13 cellular contexts compared by ENCODE assay signal in genomic region chr11:81007046-81007445, GRCh38.
A peak's percentile ranks its signal among the peaks of the same experiment; 100 is the strongest.
DNase-seq lines count a peak whose midpoint lies in the region; ATAC-seq, FAIRE-seq and TF ChIP-seq lines count a peak whose summit lies in the region.
"Had no signal": no experiment of that assay in that cellular context is flagged by ENCODE, and none has a peak within 500 bp of the region (broad histone marks: within the 10 kb centered on the region; RNA-seq: fewer than 3 reads in every experiment).

No MANE protein-coding gene starts in this region.

- H3K4me1 Mint-ChIP-seq in HFFc6 (ENCODE audit: low read depth) (peaks cover 6% of the 10 kb centered on the region; the same call in 1 of the 2 replicates), natural killer cell (no peaks in the 10 kb centered on the region)
- H3K4me1 Mint-ChIP-seq: CD4-positive, alpha-beta memory T cell had no signal

- no peak overlapping the region for H3K27ac Mint-ChIP-seq in HFFc6
- no peak overlapping the region for H3K27ac Mint-ChIP-seq in natural killer cell
- H3K27ac Mint-ChIP-seq: CD4-positive, alpha-beta memory T cell had no signal

- H3K4me3 ChIP-seq in RWPE2 (ENCODE audit: severe bottlenecking) (no peak overlapping the region), fibroblast of the aortic adventitia (ENCODE audit: low read depth, low read length) (no peak overlapping the region), esophagus squamous epithelium (no peak overlapping the region)

- H3K27me3 Mint-ChIP-seq in HFFc6 (ENCODE audit: insufficient read depth) = no peaks in the 10 kb centered on the region; the same call in 1 of the 2 replicates
- no peaks in the 10 kb centered on the region for H3K27me3 Mint-ChIP-seq in natural killer cell (ENCODE audit: low read depth in 2 of 2)
- H3K27me3 Mint-ChIP-seq: CD4-positive, alpha-beta memory T cell had no signal

- H3K27me3 ChIP-seq in RWPE2 (ENCODE audit: insufficient read depth, poor library complexity, severe bottlenecking) = no peaks in the 10 kb centered on the region
- no peaks in the 10 kb centered on the region for H3K27me3 ChIP-seq in esophagus squamous epithelium

- H3K36me3 ChIP-seq in RWPE2 (ENCODE audit: low read depth) (no peaks in the 10 kb centered on the region), esophagus squamous epithelium (no peaks in the 10 kb centered on the region)

- no peak for ATAC-seq in RWPE2 (ENCODE audit: low read depth)
- ATAC-seq in natural killer cell = no peak

- peaks cover 6% of the 10 kb centered on the region; the same call in 1 of the 2 replicates for H3K9me3 Mint-ChIP-seq in HFFc6
- H3K9me3 Mint-ChIP-seq in natural killer cell = peaks cover 2 to 7% of the 10 kb centered on the region in 2 donors

- no peaks in the 10 kb centered on the region for H3K9me3 ChIP-seq in RWPE2 (ENCODE audit: severe bottlenecking)
- no peaks in the 10 kb centered on the region for H3K9me3 ChIP-seq in esophagus squamous epithelium

- WGBS in esophagus squamous epithelium, 2 donors = 8 to 13% methylated on average over 2 of the region's 2 CpGs

- H3K4me3 Mint-ChIP-seq in HFFc6 (no peak overlapping the region), natural killer cell (no peak overlapping the region)
- H3K4me3 Mint-ChIP-seq: CD4-positive, alpha-beta memory T cell had no signal

- no peak overlapping the region for H3K27ac ChIP-seq in RWPE2 (ENCODE audit: poor library complexity, severe bottlenecking)
- H3K27ac ChIP-seq in substantia nigra (ENCODE audit: low read depth, low read length, poor library complexity, severe bottlenecking) = no peak overlapping the region
- H3K27ac ChIP-seq in esophagus squamous epithelium = no peak overlapping the region

- H3K36me3 Mint-ChIP-seq in HFFc6 (ENCODE audit: low read depth) = no peaks in the 10 kb centered on the region
- H3K36me3 Mint-ChIP-seq in natural killer cell = no peaks in the 10 kb centered on the region
- H3K36me3 Mint-ChIP-seq: CD4-positive, alpha-beta memory T cell had no signal

- peak; percentile 70 for FAIRE-seq in A204.1 (lab: Jason Lieb, UNC)

- intact Hi-C loops in natural killer cell (cut with micrococcal nuclease) (no loop called here), esophagus squamous epithelium (cut with DNase I) (no loop called here)

- peak; percentile 28; the same call in 1 of the 2 replicates for TF ChIP-seq CTCF in HFFc6 (IDR thresholded peaks at IDR 0.05)
- TF ChIP-seq CTCF in RWPE2 (IDR thresholded peaks at IDR 0.05; ENCODE audit: poor library complexity, severe bottlenecking) = peak; percentile 68
- TF ChIP-seq CTCF in fibroblast of the aortic adventitia (IDR thresholded peaks at IDR 0.05; ENCODE audit: insufficient read depth, low read length) = peak; percentile 13
- TF ChIP-seq CTCF in natural killer cell (IDR thresholded peaks at IDR 0.05) = no peak
- peak in 2 of 6 experiments; percentile 14 to 28 for TF ChIP-seq CTCF in esophagus squamous epithelium (IDR thresholded peaks at IDR 0.05)

- H3K4me1 ChIP-seq in RWPE2 (ENCODE audit: insufficient read depth, poor library complexity, severe bottlenecking) (peaks cover 23% of the 10 kb centered on the region), esophagus squamous epithelium (peaks cover 0 to 13% (median 0%) of the 10 kb centered on the region in 3 donors)

- DNase-seq in HFFc6 = no peak
- DNase-seq in RWPE2 (ENCODE audit: low spot score) = no peak
- DNase-seq in fibroblast of the aortic adventitia (ENCODE audit: low read depth) = peak; percentile 64
- no peak for DNase-seq in substantia nigra (lab: John Stamatoyannopoulos, UW)
- DNase-seq in natural killer cell = no peak
- no peak for DNase-seq in NCI-H2196 (lab: John Stamatoyannopoulos, UW; ENCODE audit: unreplicated experiment)
- DNase-seq in esophagus squamous epithelium (lab: John Stamatoyannopoulos, UW) = no peak
- DNase-seq: CD4-positive, alpha-beta memory T cell; head of caudate nucleus; NCI-H1105; Right ventricle myocardium superior; stimulated activated CD4-positive, alpha-beta T cell treated with anti-CD3 and anti-CD28 coated beads, Interleukin-1b, Interleukin-23, amount 100 ng/mL, for 48 hours had no signal

- TF ChIP-seq POLR2A in esophagus squamous epithelium (IDR thresholded peaks at IDR 0.05) = no peak
